In genomic region chr17:78267257-78268073, GRCh38 we compare ENCODE assay signal across 2 cellular contexts.
TF ChIP-seq lines count a peak whose summit lies in the region.

No MANE protein-coding gene starts in this region.

TF ChIP-seq in GM23338, 12 proteins besides CTCF, POLR2A, EP300 and RAD21:
- TF ChIP-seq EZH2phosphoT487 (IDR thresholded peaks at IDR 0.05; ENCODE audit: unreplicated experiment) = no peak
- TF ChIP-seq NANOG (IDR thresholded peaks at IDR 0.05; ENCODE audit: borderline replicate concordance) = no peak
- no peak for TF ChIP-seq POLR2AphosphoS5 (IDR thresholded peaks at IDR 0.05; ENCODE audit: low read depth)
- TF ChIP-seq CREB1 (CRISPR knock-in tag; IDR thresholded peaks at IDR 0.05; ENCODE audit: low read depth) = no peak

TF ChIP-seq in SK-N-SH treated with all-trans-retinoic acid at 6 μM for 48 hours, 23 proteins besides CTCF, POLR2A, EP300 and RAD21:
- TF ChIP-seq PPARA (CRISPR knock-in tag; IDR thresholded peaks at IDR 0.05; ENCODE audit: borderline replicate concordance) = no peak
- TF ChIP-seq TCF4 (CRISPR knock-in tag; IDR thresholded peaks at IDR 0.05; ENCODE audit: borderline replicate concordance) = peak; percentile 68; the same call in 1 of the 2 replicates
TF ChIP-seq in SK-N-SH treated with all-trans-retinoic acid at 6 μM for 48 hours: peak in this region for 1.
